In the genomic region with DNA sequence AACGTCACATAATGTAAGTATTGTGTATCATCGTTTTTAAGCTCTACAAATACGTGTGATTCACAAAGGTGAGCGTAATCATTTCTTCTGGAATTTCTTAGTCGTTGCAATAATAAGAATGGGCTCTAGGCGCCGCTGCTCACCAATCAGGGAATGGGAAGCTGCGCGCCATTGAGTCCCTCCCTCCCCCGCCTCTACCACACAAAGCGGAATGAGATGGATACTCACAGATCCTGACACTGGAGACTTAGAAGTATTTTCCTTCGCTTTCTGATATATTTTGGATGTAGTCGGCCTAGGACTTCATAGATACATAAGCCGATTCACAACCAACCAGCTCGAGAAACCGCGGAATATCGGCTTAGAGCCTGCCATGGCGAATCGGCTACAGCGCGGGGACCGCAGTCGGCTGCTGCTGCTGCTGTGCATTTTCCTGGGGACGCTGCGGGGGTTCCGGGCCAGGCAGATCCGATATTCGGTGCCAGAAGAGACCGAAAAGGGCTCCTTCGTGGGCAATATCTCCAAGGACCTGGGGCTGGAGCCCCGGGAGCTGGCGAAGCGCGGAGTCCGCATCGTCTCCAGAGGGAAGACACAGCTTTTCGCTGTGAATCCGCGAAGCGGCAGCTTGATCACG, we compare ENCODE assay signal across 9 cellular contexts. TPM values are rescaled to one million over a fixed set of nuclear protein-coding genes. Genes with fewer than 3 reads are reported as not detected.
DNase-seq lines count a peak whose midpoint lies in the region; ATAC-seq and TF ChIP-seq lines count a peak whose summit lies in the region.
"Had no signal": no experiment of that assay in that cellular context is flagged by ENCODE, and none has a peak within 500 bp of the region (broad histone marks: within the 10 kb centered on the region; RNA-seq: fewer than 3 reads in every experiment).

A gene (plus strand): TSS at position 197 of the 634 bp plus-strand sequence. CDS start 177 bp downstream, at position 374.

- no peak within 1 kb of the TSS for H3K56ac ChIP-seq in IMR-90 (ENCODE audit: extremely low read depth, insufficient read depth, low read length)

- CTCF ChIA-PET in IMR-90 (lab: Yijun Ruan, JAX) = interaction anchor here (0.6 to 2.2 kb wide), 16 partner anchors 9 to 146 kb away, joined by 3 to 19 read pairs (median 3); a partner anchor contains a TSS

- WGBS in IMR-90 (ENCODE audit: extremely low coverage in 2 of 2, insufficient read length in 1 of 2), 2 experiments = 16% methylated on average over 8 of the region's 42 CpGs; no CpG with 5 or more reads in 1 of the 2 experiments
- 51% methylated on average over 42 of the region's 42 CpGs for WGBS in hepatocyte (ENCODE audit: low lambda C conversion rate, missing lambda C conversion rate)

- no peak within 1 kb of the TSS for H4K5ac ChIP-seq in IMR-90 (ENCODE audit: low read depth, low read length)

- H3K23ac ChIP-seq in IMR-90 (ENCODE audit: low read depth, low read length) = peak within 1 kb of the TSS; percentile 21; the same call in 1 of the 2 replicates

- H3K36me3 Mint-ChIP-seq in activated naive CD8-positive, alpha-beta T cell treated with anti-CD3 and anti-CD28 coated beads for 36 hours = peaks cover 32% of the 10 kb centered on the region

- H3K27me3 Mint-ChIP-seq in activated naive CD8-positive, alpha-beta T cell treated with anti-CD3 and anti-CD28 coated beads for 36 hours = peaks cover 88% of the 10 kb centered on the region

- H2AK5ac ChIP-seq in IMR-90 (ENCODE audit: low read depth, low read length) = no peak within 1 kb of the TSS

- DNase-seq in DMS 273 (lab: John Stamatoyannopoulos, UW; ENCODE audit: unreplicated experiment) = peak; percentile 6
- DNase-seq in DMS 273 treated with DMSO at 0.1 percent for 48 hours (lab: John Stamatoyannopoulos, UW) = no peak
- DNase-seq in IMR-90 = peak; percentile 63
- no peak for DNase-seq in activated naive CD8-positive, alpha-beta T cell treated with anti-CD3 and anti-CD28 coated beads for 36 hours
- DNase-seq in hepatocyte (ENCODE audit: low spot score) = peak; percentile 52
- DNase-seq in stimulated activated CD4-positive, alpha-beta T cell treated with anti-CD3 and anti-CD28 coated beads, Interleukin-1b, Interleukin-23, amount 100 ng/mL, for 48 hours = peak; percentile 53
- DNase-seq in NCI-H146 treated with DMSO at 0.1 percent for 48 hours (lab: John Stamatoyannopoulos, UW; ENCODE audit: unreplicated experiment) = no peak
- no peak for DNase-seq in dedifferentiated amniotic fluid mesenchymal stem cell (ENCODE audit: extremely low spot score)

- TF ChIP-seq POLR2A in IMR-90 (IDR thresholded peaks at IDR 0.05; ENCODE audit: low read depth, low read length) = no peak

- peaks cover 5% of the 10 kb centered on the region for H3K4me1 Mint-ChIP-seq in activated naive CD8-positive, alpha-beta T cell treated with anti-CD3 and anti-CD28 coated beads for 36 hours

- H3K4me1 ChIP-seq in IMR-90 (ENCODE audit: control insufficient read depth, insufficient read depth, low read length) = no peaks in the 10 kb centered on the region
- H3K4me1 ChIP-seq in hepatocyte (ENCODE audit: insufficient read depth) = no peaks in the 10 kb centered on the region
- H3K4me1 ChIP-seq: A549 had no signal

- H2BK120ac ChIP-seq in IMR-90 (ENCODE audit: low read depth, low read length) = no peak within 1 kb of the TSS

- H3K18ac ChIP-seq in IMR-90 (ENCODE audit: low read depth, low read length) = no peak within 1 kb of the TSS

- H2BK5ac ChIP-seq in IMR-90 (ENCODE audit: low read depth, low read length, poor library complexity, severe bottlenecking) = no peak within 1 kb of the TSS

- peaks cover 13% of the 10 kb centered on the region for H3K79me2 ChIP-seq in hepatocyte

- H3K36me3 ChIP-seq in IMR-90 (ENCODE audit: control insufficient read depth, insufficient read depth, low read length) (peaks cover 29% of the 10 kb centered on the region), hepatocyte (replicated peaks; ENCODE audit: insufficient read depth, low read depth) (peaks cover 14% of the 10 kb centered on the region)

- H4K91ac ChIP-seq in IMR-90 (ENCODE audit: insufficient read depth, low read depth, low read length) = no peak within 1 kb of the TSS

- H3K9me1 ChIP-seq in IMR-90 (ENCODE audit: insufficient read depth, low read length) = no peaks in the 10 kb centered on the region

- POLR2A ChIA-PET in IMR-90 (lab: Charles Lee; ENCODE audit: unreplicated experiment) = no interaction called here

- dilution Hi-C loops in IMR-90 (cut with HindIII; ENCODE audit: low sequenced_read_pairs, unreplicated experiment) = no loop called here

- H3K79me1 ChIP-seq in IMR-90 (ENCODE audit: low read depth in 1 of 2, low read length in 2 of 2) = peaks cover 20 to 21% of the 10 kb centered on the region in 2 experiments; a peak in 3 of 4 replicates

- no TSS peak for BruUV-seq in IMR-90 (replicated peaks; lab: Mats Ljungman, UMichigan)

- H3K9me3 ChIP-seq in IMR-90 (ENCODE audit: control insufficient read depth, insufficient read depth, low read length) (peaks cover 51% of the 10 kb centered on the region), hepatocyte (ENCODE audit: low read depth) (peaks cover 74% of the 10 kb centered on the region)

- no peak within 1 kb of the TSS for H3K4ac ChIP-seq in IMR-90 (ENCODE audit: low read depth, low read length)

- no peak within 1 kb of the TSS for H3K27ac Mint-ChIP-seq in activated naive CD8-positive, alpha-beta T cell treated with anti-CD3 and anti-CD28 coated beads for 36 hours

- H3K4me3 ChIP-seq in IMR-90 (ENCODE audit: insufficient read depth, low read depth, low read length) = peak within 1 kb of the TSS; percentile 54
- peak within 1 kb of the TSS; percentile 29 for H3K4me3 ChIP-seq in hepatocyte
- H3K4me3 ChIP-seq: A549 had no signal

- intact Hi-C loops in IMR-90 (cut with micrococcal nuclease) = no loop called here

- no peaks in the 10 kb centered on the region for H4K20me1 ChIP-seq in IMR-90 (ENCODE audit: insufficient read depth, low read length)
- no peaks in the 10 kb centered on the region for H4K20me1 ChIP-seq in hepatocyte (ENCODE audit: insufficient read depth, poor library complexity, severe bottlenecking)

- H3K27me3 ChIP-seq in IMR-90 (ENCODE audit: control insufficient read depth, insufficient read depth, low read length) (no peaks in the 10 kb centered on the region), hepatocyte (no peaks in the 10 kb centered on the region)

- peaks cover 37% of the 10 kb centered on the region for H3K9me3 Mint-ChIP-seq in activated naive CD8-positive, alpha-beta T cell treated with anti-CD3 and anti-CD28 coated beads for 36 hours

- peak within 1 kb of the TSS; percentile 76 for H3K9ac ChIP-seq in IMR-90 (ENCODE audit: low read depth, low read length)

- ATAC-seq in IMR-90 (ENCODE audit: low read depth) = peak; percentile 57
- ATAC-seq: A549 had no signal

- no peak within 1 kb of the TSS for H2BK20ac ChIP-seq in IMR-90 (ENCODE audit: low read depth, low read length)

- peak; percentile 64 for TF ChIP-seq CTCF in IMR-90 (conservative IDR thresholded peaks at IDR 0.05; ENCODE audit: low read depth, low read length)
- TF ChIP-seq CTCF in hepatocyte (IDR thresholded peaks at IDR 0.05; ENCODE audit: poor library complexity) = peak; percentile 32

- no peak within 1 kb of the TSS for H2BK15ac ChIP-seq in IMR-90 (ENCODE audit: low read depth, low read length)

- H3K27ac ChIP-seq in IMR-90 (ENCODE audit: insufficient read depth, low read length) (peak within 1 kb of the TSS; percentile 26; the same call in 1 of the 2 replicates), hepatocyte (no peak within 1 kb of the TSS)
- H3K27ac ChIP-seq: A549 had no signal

- peak within 1 kb of the TSS; percentile 26 for H2AFZ ChIP-seq in IMR-90 (replicated peaks; ENCODE audit: low read length, poor library complexity)
- H2AFZ ChIP-seq in hepatocyte = no peak within 1 kb of the TSS

- H2AK9ac ChIP-seq in IMR-90 (replicated peaks; ENCODE audit: low read depth, low read length, poor library complexity) = peak within 1 kb of the TSS; percentile 31

- TF ChIP-seq RAD21 in IMR-90 (IDR thresholded peaks at IDR 0.05; ENCODE audit: low read length) = peak; percentile 70

- H4K8ac ChIP-seq in IMR-90 (ENCODE audit: low read depth in 2 of 2, low read length in 2 of 2) = no peak within 1 kb of the TSS

- no peak within 1 kb of the TSS for H3K14ac ChIP-seq in IMR-90 (replicated peaks; ENCODE audit: low read depth, low read length)

- in situ Hi-C loops in IMR-90 (cut with MboI; ENCODE audit: low sequenced_read_pairs) = no loop called here

- peak within 1 kb of the TSS; percentile 78 for H3K4me3 Mint-ChIP-seq in activated naive CD8-positive, alpha-beta T cell treated with anti-CD3 and anti-CD28 coated beads for 36 hours

- no peaks in the 10 kb centered on the region for H3K9me2 ChIP-seq in hepatocyte (replicated peaks; ENCODE audit: insufficient read depth)

- H3K4me2 ChIP-seq in IMR-90 (ENCODE audit: low read depth, low read length) = peak within 1 kb of the TSS; percentile 62; the same call in 1 of the 2 replicates
- H3K4me2 ChIP-seq in hepatocyte = peak within 1 kb of the TSS; percentile 60
- H3K4me2 ChIP-seq: A549 had no signal

TF ChIP-seq in IMR-90, 13 proteins besides CTCF, POLR2A, EP300 and RAD21:
- TF ChIP-seq NFE2L2 (IDR thresholded peaks at IDR 0.05; ENCODE audit: low read depth, low read length) = no peak
- no peak for TF ChIP-seq RFX5 (IDR thresholded peaks at IDR 0.05; ENCODE audit: low read depth, low read length)
- TF ChIP-seq FOS (IDR thresholded peaks at IDR 0.05; ENCODE audit: low read depth, low read length) = no peak
- no peak for TF ChIP-seq MXI1 (IDR thresholded peaks at IDR 0.05; ENCODE audit: borderline replicate concordance, low read depth, low read length)
- TF ChIP-seq RCOR1 (IDR thresholded peaks at IDR 0.05; ENCODE audit: insufficient replicate concordance, low read length) = no peak
- no peak for TF ChIP-seq BHLHE40 (IDR thresholded peaks at IDR 0.05; ENCODE audit: low read depth, low read length)
- TF ChIP-seq SMC3 (IDR thresholded peaks at IDR 0.05; ENCODE audit: low read depth, low read length) = peak; percentile 55

RNA-seq across cellular contexts. Expression of the gene that starts here (rescaled TPM):
- total RNA-seq in IMR-90 (2012; rRNA removed) (5.4 and 5.8 TPM in 2 replicates), hepatocyte (1.8 and 2.7 TPM in 2 replicates)
- polyA plus RNA-seq in IMR-90 (2012; rRNA removed) (6.9 and 7.5 TPM in 2 replicates), hepatocyte (1.8 TPM in 2 replicates)
- polyA plus RNA-seq in IMR-90 (2012; cell fraction: cytosol; rRNA removed) = 5.3 and 6.0 TPM in 2 replicates
- polyA plus RNA-seq in IMR-90 (2012; cell fraction: nucleus; rRNA removed; ENCODE audit: low replicate concordance) = 4.7 and 5.2 TPM in 2 replicates
- under 1 TPM in 1 of 2 experiments, not detected in 1; 0.06 TPM for total RNA-seq in activated naive CD8-positive, alpha-beta T cell treated with anti-CD3 and anti-CD28 coated beads for 36 hours

Comparison
In these comparisons a context has a peak if more than half of its experiments do, and no peak if none do; other contexts are left out.
1. DNase-seq: peak in DMS 273 (single experiment), IMR-90 (single experiment), hepatocyte (single experiment) and stimulated activated CD4-positive, alpha-beta T cell treated with anti-CD3 and anti-CD28 coated beads, Interleukin-1b, Interleukin-23, amount 100 ng/mL, for 48 hours (single experiment); none in DMS 273 treated with DMSO at 0.1 percent for 48 hours (single experiment), activated naive CD8-positive, alpha-beta T cell treated with anti-CD3 and anti-CD28 coated beads for 36 hours (single experiment), NCI-H146 treated with DMSO at 0.1 percent for 48 hours (single experiment) and dedifferentiated amniotic fluid mesenchymal stem cell (single experiment).